ENCODE assay signal across 9 cellular contexts in genomic region chr17:12395733-12396354, GRCh38.
A peak's percentile ranks its signal among the peaks of the same experiment; 100 is the strongest.
DNase-seq lines count a peak whose midpoint lies in the region; ATAC-seq and TF ChIP-seq lines count a peak whose summit lies in the region.
"Had no signal": no experiment of that assay in that cellular context is flagged by ENCODE, and none has a peak within 500 bp of the region (broad histone marks: within the 10 kb centered on the region; RNA-seq: fewer than 3 reads in every experiment).

No MANE protein-coding gene starts in this region.

- DNase-seq in A673 (ENCODE audit: low spot score) (peak; percentile 45), PC-9 (no peak), hepatic stellate cell (ENCODE audit: low spot score) (peak; percentile 22), NCI-H1048 (lab: John Stamatoyannopoulos, UW) (no peak)
- DNase-seq: NCI-H345 had no signal

- H3F3A ChIP-seq in PC-9 (ENCODE audit: insufficient read depth, low read depth), result no peaks in the 10 kb centered on the region

- H3K27me3 ChIP-seq in A673 (replicated peaks; ENCODE audit: insufficient read depth, low read depth, low read length, poor library complexity), result peaks cover 3% of the 10 kb centered on the region
- H3K27me3 ChIP-seq in PC-9 (ENCODE audit: insufficient read depth, low read depth), result peaks cover 9% of the 10 kb centered on the region; the same call in 1 of the 2 replicates

- no peaks in the 10 kb centered on the region for H4K20me1 ChIP-seq in PC-9 (ENCODE audit: insufficient read depth)

- H2AFZ ChIP-seq in PC-9, result no peak overlapping the region

- BruUV-seq in A673 (replicated peaks; lab: Mats Ljungman, UMichigan) (no TSS peak), PC-9 (replicated peaks; lab: Mats Ljungman, UMichigan) (no TSS peak)

- intact Hi-C loops in A673 (cut with micrococcal nuclease; ENCODE audit: unreplicated experiment), result no loop called here
- intact Hi-C loops in PC-9 (cut with micrococcal nuclease; ENCODE audit: unreplicated experiment), result no loop called here

- POLR2A ChIA-PET in A673 (lab: Charles Lee; ENCODE audit: low non-redundant PET) (no interaction called here), PC-9 (lab: Charles Lee; ENCODE audit: unreplicated experiment) (no interaction called here)

- H3K36me3 ChIP-seq in A673 (ENCODE audit: insufficient read depth, low read length, poor library complexity, severe bottlenecking), result no peaks in the 10 kb centered on the region
- H3K36me3 ChIP-seq in PC-9 (ENCODE audit: low read depth), result no peaks in the 10 kb centered on the region

- no peak overlapping the region for H3K27ac ChIP-seq in A673 (ENCODE audit: low read depth, low read length, poor library complexity, severe bottlenecking)
- no peak overlapping the region for H3K27ac ChIP-seq in PC-9

- no peak overlapping the region for H3K4me2 ChIP-seq in PC-9

- no peaks in the 10 kb centered on the region for H3K79me2 ChIP-seq in PC-9 (ENCODE audit: low read depth)

- CTCF ChIA-PET in A673 (lab: Charles Lee), result interaction anchor here (0.6 kb wide), 1 partner anchor 20 kb away, joined by 6 read pairs; no protein-coding TSS in a partner anchor
- CTCF ChIA-PET in PC-9 (lab: Charles Lee), result interaction anchor here (0.6 kb wide), 1 partner anchor 131 kb away, joined by 3 read pairs; no protein-coding TSS in a partner anchor

- TF ChIP-seq CTCF in A673 (conservative IDR thresholded peaks at IDR 0.05; ENCODE audit: low read depth, low read length) (peak; percentile 74), GM12875 (IDR thresholded peaks at IDR 0.05; ENCODE audit: borderline replicate concordance, insufficient read depth, low read depth, low read length) (peak; percentile 65), PC-9 (conservative IDR thresholded peaks at IDR 0.05) (peak; percentile 57)

- H3K9me3 ChIP-seq in A673 (ENCODE audit: low read depth, low read length, poor library complexity, severe bottlenecking) (no peaks in the 10 kb centered on the region), PC-9 (ENCODE audit: insufficient read depth, low read depth) (no peaks in the 10 kb centered on the region)

- H3K4me3 ChIP-seq in A673 (ENCODE audit: low read depth, low read length, poor library complexity, severe bottlenecking) (no peak overlapping the region), GM12875 (ENCODE audit: low read depth, low read length) (no peak overlapping the region), PC-9 (no peak overlapping the region)

- no peaks in the 10 kb centered on the region for H3K9me2 ChIP-seq in PC-9 (ENCODE audit: insufficient read depth)

- H3K4me1 ChIP-seq in A673 (ENCODE audit: insufficient read depth, low read length, poor library complexity, severe bottlenecking) (no peaks in the 10 kb centered on the region), PC-9 (replicated peaks; ENCODE audit: insufficient read depth) (no peaks in the 10 kb centered on the region)

- ATAC-seq in HG02763 (IDR thresholded peaks at IDR 0.05; ENCODE audit: unreplicated experiment) (no peak), HG03565 (IDR thresholded peaks at IDR 0.05; ENCODE audit: unreplicated experiment) (no peak), HG02610 (IDR thresholded peaks at IDR 0.05; ENCODE audit: unreplicated experiment) (no peak)

Comparison
In these comparisons a context has a peak if more than half of its experiments do, and no peak if none do; other contexts are left out.
1. DNase-seq: peak in A673 (single experiment) and hepatic stellate cell (single experiment); none in PC-9 (0 of 2) and NCI-H1048 (single experiment).
2. Peak in every context shown above with its lines, with median percentiles within 50 percentile points of each other: CTCF ChIP-seq.